1 cellular context compared by ENCODE assay signal in genomic region chr2:36887095-36887494, GRCh38.
TF ChIP-seq lines count a peak whose summit lies in the region.

No MANE protein-coding gene starts in this region.

TF ChIP-seq in HEK293, 187 proteins besides CTCF, POLR2A, EP300 and RAD21 (continued from another document):
- TF ChIP-seq ZBTB11 (tag by site-specific recombination; conservative IDR thresholded peaks at IDR 0.05; ENCODE audit: low read depth) = peak; percentile 71
- peak; percentile 84; the same call in 1 of the 2 replicates for TF ChIP-seq ZNF394 (tag by site-specific recombination; IDR thresholded peaks at IDR 0.05; ENCODE audit: borderline replicate concordance)
- TF ChIP-seq ZNF560 (tag by site-specific recombination; IDR thresholded peaks at IDR 0.05; ENCODE audit: borderline replicate concordance) = peak; percentile 48; the same call in 1 of the 2 replicates
- TF ChIP-seq ZNF140 (tag by site-specific recombination; IDR thresholded peaks at IDR 0.05) = peak; percentile 66; the same call in 1 of the 2 replicates
- 0 out of 2 replicates have a peak, but pooled peaks have one; percentile 21 for TF ChIP-seq ZNF404 (tag by site-specific recombination; IDR thresholded peaks at IDR 0.05)
- TF ChIP-seq SCRT2 (tag by site-specific recombination; IDR thresholded peaks at IDR 0.05) = 0 out of 2 replicates have a peak, but pooled peaks have one; percentile 17
- TF ChIP-seq ZNF555 (tag by site-specific recombination; conservative IDR thresholded peaks at IDR 0.05) = peak; percentile 57
- peak; percentile 59 for TF ChIP-seq ZNF623 (tag by site-specific recombination; IDR thresholded peaks at IDR 0.05)
- TF ChIP-seq ZNF433 (tag by site-specific recombination; IDR thresholded peaks at IDR 0.05; ENCODE audit: low read depth) = 0 out of 2 replicates have a peak, but pooled peaks have one; percentile 22
- TF ChIP-seq ZNF266 (tag by site-specific recombination; IDR thresholded peaks at IDR 0.05; ENCODE audit: low read depth) = peak; percentile 47; the same call in 1 of the 2 replicates
- TF ChIP-seq ZNF629 (tag by site-specific recombination; IDR thresholded peaks at IDR 0.05) = 0 out of 2 replicates have a peak, but pooled peaks have one; percentile 12
- TF ChIP-seq ZNF202 (tag by site-specific recombination; IDR thresholded peaks at IDR 0.05; ENCODE audit: borderline replicate concordance) = 0 out of 2 replicates have a peak, but pooled peaks have one; percentile 51
- peak; percentile 48; the same call in 1 of the 2 replicates for TF ChIP-seq ZNF664 (tag by site-specific recombination; IDR thresholded peaks at IDR 0.05)
- TF ChIP-seq ZNF426 (tag by site-specific recombination; IDR thresholded peaks at IDR 0.05) = peak; percentile 68
- TF ChIP-seq REST (tag by site-specific recombination; IDR thresholded peaks at IDR 0.05) = peak; percentile 68
- peak; percentile 31 for TF ChIP-seq ZNF654 (tag by site-specific recombination; IDR thresholded peaks at IDR 0.05; ENCODE audit: low read depth)
- TF ChIP-seq ZNF558 (tag by site-specific recombination; IDR thresholded peaks at IDR 0.05) = 0 out of 2 replicates have a peak, but pooled peaks have one; percentile 39
- peak; percentile 82; the same call in 1 of the 2 replicates for TF ChIP-seq ZNF518A (tag by site-specific recombination; conservative IDR thresholded peaks at IDR 0.05; ENCODE audit: low read depth)
- peak; percentile 59 for TF ChIP-seq ZBTB8A (tag by site-specific recombination; IDR thresholded peaks at IDR 0.05)
- peak; percentile 34 for TF ChIP-seq ZNF510 (tag by site-specific recombination; IDR thresholded peaks at IDR 0.05; ENCODE audit: insufficient replicate concordance)
- TF ChIP-seq ZNF292 (tag by site-specific recombination; IDR thresholded peaks at IDR 0.05; ENCODE audit: borderline replicate concordance, low read depth) = 0 out of 2 replicates have a peak, but pooled peaks have one; percentile 33
